ENCODE assay signal across 16 cellular contexts in the genomic region with DNA sequence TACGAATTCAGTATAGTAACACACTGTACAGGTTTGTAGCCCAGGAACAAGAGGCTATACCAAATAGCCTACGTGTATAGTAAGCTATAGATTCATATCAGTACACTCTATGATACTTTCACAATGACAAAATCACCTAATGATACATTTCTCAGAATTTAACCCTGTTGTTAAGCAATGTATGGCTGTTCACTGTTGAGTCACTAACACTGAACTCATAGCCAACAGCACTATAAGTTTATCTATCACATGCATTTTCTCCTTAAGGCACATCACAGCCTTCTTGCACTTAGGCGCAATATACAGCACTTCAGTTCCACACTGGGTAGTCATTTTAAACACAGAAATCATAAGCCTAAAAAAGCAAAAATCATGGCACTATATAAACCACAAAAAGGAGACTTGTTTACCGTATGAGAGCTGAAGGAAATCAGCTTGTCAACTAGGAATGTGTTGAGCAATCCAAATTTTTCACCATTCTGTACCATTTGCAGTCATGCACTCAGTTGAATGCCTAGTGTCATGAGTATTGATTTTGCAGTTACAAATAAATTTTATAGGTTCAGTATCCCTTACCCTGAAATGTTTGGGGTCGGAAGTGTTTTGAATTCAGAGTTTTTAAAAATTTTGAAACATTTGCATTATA. TPM values are rescaled to one million over a fixed set of nuclear protein-coding genes. Genes with fewer than 3 reads are reported as not detected.
DNase-seq lines count a peak whose midpoint lies in the region; ATAC-seq and TF ChIP-seq lines count a peak whose summit lies in the region.
"Had no signal": no experiment of that assay in that cellular context is flagged by ENCODE, and none has a peak within 500 bp of the region (broad histone marks: within the 10 kb centered on the region; RNA-seq: fewer than 3 reads in every experiment).

No MANE protein-coding gene starts in this region.

- TF ChIP-seq CTCF in BE2C (IDR thresholded peaks at IDR 0.05; ENCODE audit: low read depth, low read length): no peak

- H3K4me3 Mint-ChIP-seq in activated CD8-positive, alpha-beta memory T cell treated with anti-CD3 and anti-CD28 coated beads, Interleukin-2, amount 10 ng/mL, durations not matched to agents 7 days and 5 days: no peak overlapping the region

- no peaks in the 10 kb centered on the region for H3K27me3 ChIP-seq in BE2C
- H3K27me3 ChIP-seq: dorsolateral prefrontal cortex had no signal

- peaks cover 19% of the 10 kb centered on the region for H3K36me3 Mint-ChIP-seq in activated CD8-positive, alpha-beta memory T cell treated with anti-CD3 and anti-CD28 coated beads, Interleukin-2, amount 10 ng/mL, durations not matched to agents 7 days and 5 days

- ATAC-seq in activated CD8-positive, alpha-beta memory T cell treated with anti-CD3 and anti-CD28 coated beads, Interleukin-2, amount 10 ng/mL, durations not matched to agents 7 days and 5 days: peak; percentile 88
- no peak for ATAC-seq in HG02852 (IDR thresholded peaks at IDR 0.05; ENCODE audit: unreplicated experiment)

- H3K9me3 Mint-ChIP-seq in activated CD8-positive, alpha-beta memory T cell treated with anti-CD3 and anti-CD28 coated beads, Interleukin-2, amount 10 ng/mL, durations not matched to agents 7 days and 5 days (ENCODE audit: low read depth): peaks cover 6% of the 10 kb centered on the region

- no peak for DNase-seq in activated CD8-positive, alpha-beta memory T cell treated with anti-CD3 and anti-CD28 coated beads, Interleukin-2, amount 10 ng/mL, durations not matched to agents 7 days and 5 days
- DNase-seq in activated CD8-positive, alpha-beta memory T cell treated with anti-CD3 and anti-CD28 coated beads, Interleukin-2, amount 50 U/mL, for 4 hours: no peak
- DNase-seq in NCI-H460 (ENCODE audit: extremely low read depth, low read depth) (peak; percentile 58), dedifferentiated amniotic fluid mesenchymal stem cell (ENCODE audit: extremely low spot score) (peak; percentile 49), skeletal muscle cell (ENCODE audit: low read depth) (peak; percentile 60), posterior cingulate gyrus (no peak), BE2C (no peak)
- DNase-seq: ACHN, activated gamma-delta T cell treated with Interleukin-2 at 50 U/mL for 16 hours, DMS53, dorsolateral prefrontal cortex, hippocampal formation, KG1, NCI-H2171 treated with DMSO at 0.1 percent for 48 hours had no signal

- H3K4me1 Mint-ChIP-seq in activated CD8-positive, alpha-beta memory T cell treated with anti-CD3 and anti-CD28 coated beads, Interleukin-2, amount 10 ng/mL, durations not matched to agents 7 days and 5 days: peaks cover 23% of the 10 kb centered on the region

- peak overlapping the region; percentile 71 for H3K27ac Mint-ChIP-seq in activated CD8-positive, alpha-beta memory T cell treated with anti-CD3 and anti-CD28 coated beads, Interleukin-2, amount 10 ng/mL, durations not matched to agents 7 days and 5 days

- intact Hi-C loops in posterior cingulate gyrus (cut with DNase I): no loop called here

- no peaks in the 10 kb centered on the region for H3K27me3 Mint-ChIP-seq in activated CD8-positive, alpha-beta memory T cell treated with anti-CD3 and anti-CD28 coated beads, Interleukin-2, amount 10 ng/mL, durations not matched to agents 7 days and 5 days

- CTCF ChIA-PET in activated CD8-positive, alpha-beta memory T cell treated with anti-CD3 and anti-CD28 coated beads, Interleukin-2, amount 10 ng/mL, durations not matched to agents 7 days and 5 days (lab: Charles Lee): interaction anchor here (0.8 to 0.9 kb wide), 2 partner anchors 46 to 234 kb away, joined by 3 read pairs; partner anchors contain the start of gene ZNF438

- H3K9me3 ChIP-seq in BE2C: no peaks in the 10 kb centered on the region

- no peaks in the 10 kb centered on the region for H3K4me1 ChIP-seq in BE2C

- H3K36me3 ChIP-seq in BE2C: no peaks in the 10 kb centered on the region

- H3K4me3 ChIP-seq in skeletal muscle cell (ENCODE audit: low read depth, low read length): no peak overlapping the region
- H3K4me3 ChIP-seq in BE2C (ENCODE audit: low read depth, low read length): no peak overlapping the region
- H3K4me3 ChIP-seq: dorsolateral prefrontal cortex, lung had no signal

RNA-seq across cellular contexts. Expression of gene ZNF438, which starts 45.5 kb away (rescaled TPM):
- 1 to 10 TPM; 3.8 to 4.4 TPM for total RNA-seq in activated CD8-positive, alpha-beta memory T cell treated with anti-CD3 and anti-CD28 coated beads, Interleukin-2, amount 10 ng/mL, durations not matched to agents 7 days and 5 days
- 2.6 and 2.9 TPM in 2 replicates for total RNA-seq in NCI-H460 (2014; rRNA removed; shearing (Covaris generic))
- 0.92 and 1.1 TPM in 2 replicates for polyA plus RNA-seq in NCI-H460 (2014; cell fraction: nucleus; rRNA removed)
- polyA plus RNA-seq in BE2C (2012; ENCODE audit: insufficient read depth, insufficient read length, low read depth): 2.2 TPM

Comparison
In these comparisons a context has a peak if more than half of its experiments do, and no peak if none do; other contexts are left out.
1. DNase-seq: peak in NCI-H460 (single experiment), dedifferentiated amniotic fluid mesenchymal stem cell (single experiment) and skeletal muscle cell (single experiment); none in activated CD8-positive, alpha-beta memory T cell treated with anti-CD3 and anti-CD28 coated beads, Interleukin-2, amount 10 ng/mL, durations not matched to agents 7 days and 5 days (single experiment), activated CD8-positive, alpha-beta memory T cell treated with anti-CD3 and anti-CD28 coated beads, Interleukin-2, amount 50 U/mL, for 4 hours (single experiment), posterior cingulate gyrus (0 of 10) and BE2C (single experiment).